8 cellular contexts compared by ENCODE assay signal in genomic region chr2:173159794-173160463, GRCh38.
DNase-seq lines count a peak whose midpoint lies in the region; ATAC-seq and TF ChIP-seq lines count a peak whose summit lies in the region.

No MANE protein-coding gene starts in this region.

- H3K36me3 Mint-ChIP-seq in activated CD4-positive, alpha-beta memory T cell treated with anti-CD3 and anti-CD28 coated beads for 36 hours, result no peaks in the 10 kb centered on the region

- peak overlapping the region in 1 of 4 donors; percentile 43 for H3K27ac ChIP-seq in Peyer's patch

- H3K27me3 ChIP-seq in Peyer's patch, result no peaks in the 10 kb centered on the region

- peaks cover 0 to 8% (median 0%) of the 10 kb centered on the region in 4 donors for H3K4me1 ChIP-seq in Peyer's patch

- TF ChIP-seq POLR2A in Peyer's patch (IDR thresholded peaks at IDR 0.05), result no peak

- H3K9me3 Mint-ChIP-seq in activated CD4-positive, alpha-beta memory T cell treated with anti-CD3 and anti-CD28 coated beads for 36 hours, result peaks cover 8% of the 10 kb centered on the region

- H3K9me3 ChIP-seq in Peyer's patch, result no peaks in the 10 kb centered on the region

- no peaks in the 10 kb centered on the region for H3K4me1 Mint-ChIP-seq in activated CD4-positive, alpha-beta memory T cell treated with anti-CD3 and anti-CD28 coated beads for 36 hours (ENCODE audit: low read depth)

- intact Hi-C loops in activated CD4-positive, alpha-beta memory T cell treated with anti-CD3 and anti-CD28 coated beads for 36 hours (cut with micrococcal nuclease), result no loop called here

- H3K36me3 ChIP-seq in Peyer's patch, result no peaks in the 10 kb centered on the region

- POLR2A ChIA-PET in activated CD4-positive, alpha-beta memory T cell treated with anti-CD3 and anti-CD28 coated beads for 36 hours (lab: Charles Lee), result no interaction called here

- H3K4me3 ChIP-seq in Peyer's patch, result no peak overlapping the region
- H3K4me3 ChIP-seq in fibroblast of villous mesenchyme (ENCODE audit: low read depth, low read length), result no peak overlapping the region

- DNase-seq in GM04504 (ENCODE audit: low read depth) (peak; percentile 97), Peyer's patch (peak in 2 of 3 donors; percentile 36 to 84), fibroblast of villous mesenchyme (ENCODE audit: low read depth) (peak; percentile 99), pulmonary artery endothelial cell (ENCODE audit: low read depth, low spot score) (peak; percentile 8), T-helper 9 cell (no peak), NCI-H1930 (lab: John Stamatoyannopoulos, UW) (no peak)
- DNase-seq in activated CD4-positive, alpha-beta memory T cell treated with anti-CD3 and anti-CD28 coated beads for 36 hours, result no peak

- TF ChIP-seq CTCF in Peyer's patch (IDR thresholded peaks at IDR 0.05) (no peak), fibroblast of villous mesenchyme (IDR thresholded peaks at IDR 0.05; ENCODE audit: insufficient read depth, low read depth, low read length) (no peak)

- H3K4me3 Mint-ChIP-seq in activated CD4-positive, alpha-beta memory T cell treated with anti-CD3 and anti-CD28 coated beads for 36 hours, result no peak overlapping the region

- no peak overlapping the region for H3K27ac Mint-ChIP-seq in activated CD4-positive, alpha-beta memory T cell treated with anti-CD3 and anti-CD28 coated beads for 36 hours

- CTCF ChIA-PET in activated CD4-positive, alpha-beta memory T cell treated with anti-CD3 and anti-CD28 coated beads for 36 hours (lab: Charles Lee), result interaction anchor here (1.0 kb wide), 1 partner anchor 51 kb away, joined by 3 read pairs; no protein-coding TSS in a partner anchor

- peaks cover 11% of the 10 kb centered on the region for H3K27me3 Mint-ChIP-seq in activated CD4-positive, alpha-beta memory T cell treated with anti-CD3 and anti-CD28 coated beads for 36 hours

- ATAC-seq in HG03460 (IDR thresholded peaks at IDR 0.05; ENCODE audit: unreplicated experiment), result no peak

Comparison
In these comparisons a context has a peak if more than half of its experiments do, and no peak if none do; other contexts are left out.
1. DNase-seq: peak in GM04504 (single experiment), Peyer's patch (2 of 3), fibroblast of villous mesenchyme (single experiment) and pulmonary artery endothelial cell (single experiment); none in activated CD4-positive, alpha-beta memory T cell treated with anti-CD3 and anti-CD28 coated beads for 36 hours (single experiment), T-helper 9 cell (single experiment) and NCI-H1930 (0 of 2).